ENCODE assay signal across 8 cellular contexts in genomic region chrX:12701625-12702024, GRCh38.
DNase-seq lines count a peak whose midpoint lies in the region; ATAC-seq and FAIRE-seq lines count a peak whose summit lies in the region.

No MANE protein-coding gene starts in this region.

- no peaks in the 10 kb centered on the region for H3K9me3 Mint-ChIP-seq in stimulated activated naive B cell treated with anti-CD40 and anti-IgM and Interleukin-4, amounts not matched to agents 10 μg/mL and 1 μg/mL and 100 μg/mL, for 72 hours

- no peak overlapping the region for H3K4me3 Mint-ChIP-seq in stimulated activated naive B cell treated with anti-CD40 and anti-IgM and Interleukin-4, amounts not matched to agents 10 μg/mL and 1 μg/mL and 100 μg/mL, for 72 hours

- no peak overlapping the region for H3K27ac Mint-ChIP-seq in stimulated activated naive B cell treated with anti-CD40 and anti-IgM and Interleukin-4, amounts not matched to agents 10 μg/mL and 1 μg/mL and 100 μg/mL, for 72 hours

- peaks cover 0 to 5% of the 10 kb centered on the region in 2 donors for H3K4me1 Mint-ChIP-seq in stimulated activated naive B cell treated with anti-CD40 and anti-IgM and Interleukin-4, amounts not matched to agents 10 μg/mL and 1 μg/mL and 100 μg/mL, for 72 hours

- ATAC-seq in left lobe of liver, result peak; percentile 66
- ATAC-seq in stimulated activated naive B cell treated with anti-CD40 and anti-IgM and Interleukin-4, amounts not matched to agents 10 μg/mL and 1 μg/mL and 100 μg/mL, for 72 hours (replicated peaks), result peak; percentile 51 to 81
- no peak for ATAC-seq in HG02885 (IDR thresholded peaks at IDR 0.05; ENCODE audit: poor library complexity, unreplicated experiment)

- FAIRE-seq in RCC 7860 (lab: Jason Lieb, UNC), result peak; percentile 20

- peak; percentile 60 for DNase-seq in AG20443 (ENCODE audit: low spot score)
- DNase-seq in GM19238 (ENCODE audit: insufficient read length, low spot score), result peak; percentile 15
- DNase-seq in M059J (ENCODE audit: low read depth), result peak; percentile 73
- DNase-seq in RCC 7860 (ENCODE audit: low spot score), result peak; percentile 45
- peak; percentile 13 to 87 for DNase-seq in T47D (ENCODE audit: low read depth in 1 of 2, low spot score in 1 of 2)
- peak; percentile 43 for DNase-seq in left lobe of liver (ENCODE audit: low spot score)
- peak; percentile 32 for DNase-seq in stimulated activated naive B cell treated with anti-CD40 and anti-IgM and Interleukin-4, amounts not matched to agents 10 μg/mL and 1 μg/mL and 100 μg/mL, for 72 hours

- peaks cover 0 to 21% of the 10 kb centered on the region in 2 donors for H3K27me3 Mint-ChIP-seq in stimulated activated naive B cell treated with anti-CD40 and anti-IgM and Interleukin-4, amounts not matched to agents 10 μg/mL and 1 μg/mL and 100 μg/mL, for 72 hours

- in situ Hi-C loops in T47D (cut with HindIII; ENCODE audit: low pct_unique_long_range_greater_than_20kb, low sequenced_read_pairs), result no loop called here

- H3K36me3 Mint-ChIP-seq in stimulated activated naive B cell treated with anti-CD40 and anti-IgM and Interleukin-4, amounts not matched to agents 10 μg/mL and 1 μg/mL and 100 μg/mL, for 72 hours, result no peaks in the 10 kb centered on the region

Comparison
In these comparisons a context has a peak if more than half of its experiments do, and no peak if none do; other contexts are left out.
1. DNase-seq: peak in every context shown above with its lines; median percentile 73 in M059J; 60 in AG20443; 50 in T47D; 45 in RCC 7860; 43 in left lobe of liver; 32 in stimulated activated naive B cell treated with anti-CD40 and anti-IgM and Interleukin-4, amounts not matched to agents 10 μg/mL and 1 μg/mL and 100 μg/mL, for 72 hours; 15 in GM19238.